Comparison of ENCODE assay signal across 8 cellular contexts in the genomic region with DNA sequence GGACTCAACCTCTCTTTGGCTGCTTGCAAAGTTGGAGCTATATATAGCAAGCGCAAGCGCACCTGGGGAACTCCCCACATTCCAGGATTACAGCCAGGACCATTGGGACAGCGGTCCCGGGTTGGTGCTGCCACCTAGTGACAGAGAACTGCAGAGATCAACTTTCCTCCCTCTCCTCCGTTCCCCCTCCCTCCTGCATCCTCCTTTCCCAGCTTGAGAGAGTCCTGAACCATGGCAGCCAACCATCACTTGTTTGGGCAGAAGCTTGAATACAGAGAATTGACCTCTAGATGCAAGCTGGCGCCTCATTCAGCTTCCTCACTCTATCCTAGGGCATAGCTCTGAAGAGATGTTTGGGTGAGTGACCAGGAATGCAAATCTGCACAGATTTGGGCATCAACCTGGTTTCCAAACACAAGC. TPM values are rescaled to one million over a fixed set of nuclear protein-coding genes. Genes with fewer than 3 reads are reported as not detected.
A peak's percentile ranks its signal among the peaks of the same experiment; 100 is the strongest.
DNase-seq lines count a peak whose midpoint lies in the region; TF ChIP-seq lines count a peak whose summit lies in the region.

No MANE protein-coding gene starts in this region.

- H3K36me3 Mint-ChIP-seq in activated CD4-positive, alpha-beta T cell treated with anti-CD3 and anti-CD28 coated beads, Interleukin-2, amount 10 ng/mL, durations not matched to agents 24 days and 14 days (ENCODE audit: low read depth) = peaks cover 6% of the 10 kb centered on the region
- H3K36me3 Mint-ChIP-seq in endodermal cell (ENCODE audit: low read depth) = no peaks in the 10 kb centered on the region

- in situ Hi-C loops in Caki2 (cut with HindIII; ENCODE audit: low pct_unique_long_range_greater_than_20kb, low sequenced_read_pairs) = loop anchor here (25.0 kb wide), 1 partner anchor 424 kb away; the partner anchor contains the start of gene NEK9

- no peaks in the 10 kb centered on the region for H3K4me1 ChIP-seq in endodermal cell (ENCODE audit: control insufficient read depth, insufficient read depth, low read length)

- WGBS in endodermal cell (ENCODE audit: insufficient coverage in 1 of 2, insufficient read length in 1 of 2), 2 experiments = 0 to 6% methylated on average over 1 to 6 of the region's 6 CpGs

- intact Hi-C loops in activated CD4-positive, alpha-beta T cell treated with anti-CD3 and anti-CD28 coated beads, Interleukin-2, amount 10 ng/mL, durations not matched to agents 24 days and 14 days (cut with micrococcal nuclease) = loop anchor here (1.0 to 5.0 kb wide), 5 partner anchors 64 to 434 kb away; partner anchors contain the start of genes JDP2 and NEK9

- H3K9ac ChIP-seq in endodermal cell (ENCODE audit: extremely low read depth, low read length, poor library complexity, severe bottlenecking) = no peak overlapping the region

- H3K27ac ChIP-seq in endodermal cell (ENCODE audit: low read depth, low read length) = no peak overlapping the region

- DNase-seq in Caki2 (ENCODE audit: low read depth) (peak; percentile 81), HCEC 1CT (peak; percentile 71), NCI-H2196 treated with DMSO at 0.1 percent for 48 hours (lab: John Stamatoyannopoulos, UW; ENCODE audit: unreplicated experiment) (peak; percentile 79), endodermal cell (peak; percentile 95), lung microvascular endothelial cell (ENCODE audit: low read depth in 2 of 2) (peak; percentile 74 to 91), superior temporal gyrus (ENCODE audit: extremely low spot score) (peak; percentile 70), occipital lobe (lab: John Stamatoyannopoulos, UW) (no peak)
- DNase-seq in activated CD4-positive, alpha-beta T cell treated with anti-CD3 and anti-CD28 coated beads, Interleukin-2, amount 10 ng/mL, durations not matched to agents 24 days and 14 days = peak; percentile 84

- H3K27me3 Mint-ChIP-seq in activated CD4-positive, alpha-beta T cell treated with anti-CD3 and anti-CD28 coated beads, Interleukin-2, amount 10 ng/mL, durations not matched to agents 24 days and 14 days = no peaks in the 10 kb centered on the region
- H3K27me3 Mint-ChIP-seq in endodermal cell (ENCODE audit: insufficient read depth) = peaks cover 19% of the 10 kb centered on the region

- no peaks in the 10 kb centered on the region for H3K36me3 ChIP-seq in endodermal cell (ENCODE audit: control insufficient read depth, insufficient read depth, low read length)

- peak overlapping the region; percentile 98 for H3K27ac Mint-ChIP-seq in activated CD4-positive, alpha-beta T cell treated with anti-CD3 and anti-CD28 coated beads, Interleukin-2, amount 10 ng/mL, durations not matched to agents 24 days and 14 days
- no peak overlapping the region for H3K27ac Mint-ChIP-seq in endodermal cell

- H3K4me1 Mint-ChIP-seq in activated CD4-positive, alpha-beta T cell treated with anti-CD3 and anti-CD28 coated beads, Interleukin-2, amount 10 ng/mL, durations not matched to agents 24 days and 14 days = peaks cover 61% of the 10 kb centered on the region
- no peaks in the 10 kb centered on the region for H3K4me1 Mint-ChIP-seq in endodermal cell

- TF ChIP-seq CTCF in endodermal cell (conservative IDR thresholded peaks at IDR 0.05) = peak; percentile 93

- H3K9me3 Mint-ChIP-seq in activated CD4-positive, alpha-beta T cell treated with anti-CD3 and anti-CD28 coated beads, Interleukin-2, amount 10 ng/mL, durations not matched to agents 24 days and 14 days = peaks cover 5% of the 10 kb centered on the region
- peaks cover 8% of the 10 kb centered on the region for H3K9me3 Mint-ChIP-seq in endodermal cell

- peaks cover 10% of the 10 kb centered on the region for H3K9me3 ChIP-seq in endodermal cell (ENCODE audit: control insufficient read depth, low read length)

- H3K27me3 ChIP-seq in endodermal cell (ENCODE audit: control insufficient read depth, insufficient read depth, low read length, poor library complexity, severe bottlenecking) = no peaks in the 10 kb centered on the region

- peak overlapping the region; percentile 63 for H3K4me3 Mint-ChIP-seq in activated CD4-positive, alpha-beta T cell treated with anti-CD3 and anti-CD28 coated beads, Interleukin-2, amount 10 ng/mL, durations not matched to agents 24 days and 14 days
- no peak overlapping the region for H3K4me3 Mint-ChIP-seq in endodermal cell

- H3K4me3 ChIP-seq in endodermal cell (ENCODE audit: low read length) = no peak overlapping the region

RNA-seq across cellular contexts. Expression of gene FLVCR2, which starts 17.4 kb away (rescaled TPM):
- 2.9 and 7.0 TPM in 2 replicates for total RNA-seq in Caki2 (2014; rRNA removed; shearing (Covaris generic); ENCODE audit: low replicate concordance)
- 3.6 and 5.4 TPM in 2 replicates for total RNA-seq in activated CD4-positive, alpha-beta T cell treated with anti-CD3 and anti-CD28 coated beads, Interleukin-2, amount 10 ng/mL, durations not matched to agents 24 days and 14 days
- total RNA-seq in endodermal cell (1 to 10 TPM; 6.2 to 8.9 TPM), lung microvascular endothelial cell (0.79 and 1.3 TPM in 2 replicates), occipital lobe (2.5 TPM)
- 4.7 TPM for polyA plus RNA-seq in endodermal cell (2013, experiment 1 of 2)
- polyA plus RNA-seq in endodermal cell (2013, experiment 2 of 2) = 4.8 TPM

RNA-seq across cellular contexts. Expression of gene BATF, which starts 38.8 kb away (rescaled TPM):
- not detected in 2 replicates for total RNA-seq in Caki2 (2014; rRNA removed; shearing (Covaris generic); ENCODE audit: low replicate concordance)
- 175 and 178 TPM in 2 replicates for total RNA-seq in activated CD4-positive, alpha-beta T cell treated with anti-CD3 and anti-CD28 coated beads, Interleukin-2, amount 10 ng/mL, durations not matched to agents 24 days and 14 days
- total RNA-seq in endodermal cell (not detected), lung microvascular endothelial cell (3.6 and 3.7 TPM in 2 replicates), occipital lobe (0.47 TPM)
- polyA plus RNA-seq in endodermal cell (2013, experiment 1 of 2) = not detected
- polyA plus RNA-seq in endodermal cell (2013, experiment 2 of 2) = not detected

Comparison
In these comparisons a context has a peak if more than half of its experiments do, and no peak if none do; other contexts are left out.
1. RNA of gene BATF, which starts 38.8 kb away (total RNA-seq): 175 to 178 TPM in activated CD4-positive, alpha-beta T cell treated with anti-CD3 and anti-CD28 coated beads, Interleukin-2, amount 10 ng/mL, durations not matched to agents 24 days and 14 days; 3.6 to 3.7 TPM in lung microvascular endothelial cell, not detected in endodermal cell, 0.47 TPM in occipital lobe (single experiment) and not detected in Caki2; every median in the first group is over 10 times any median in the second.